8 cellular contexts compared by ENCODE assay signal in the genomic region with DNA sequence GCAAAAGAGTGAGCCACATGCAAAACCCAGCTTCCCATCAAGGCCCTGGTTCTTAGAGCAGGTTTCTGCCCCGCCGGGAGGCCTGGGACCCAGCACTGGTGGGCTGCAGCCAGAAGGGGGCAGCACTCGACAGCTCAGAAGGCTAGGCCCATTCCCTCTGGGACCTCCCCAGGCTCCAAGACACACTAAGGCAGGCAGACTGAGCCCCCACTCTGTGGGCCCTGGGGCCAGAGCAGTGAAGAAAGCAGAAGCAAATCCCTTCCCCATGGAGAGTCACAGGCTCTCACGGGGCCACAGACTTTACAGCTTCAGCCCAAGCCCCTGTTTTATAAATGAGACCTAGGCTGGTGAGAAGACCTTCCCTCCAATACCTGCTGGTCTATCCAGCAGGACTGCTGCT.
A peak's percentile ranks its signal among the peaks of the same experiment; 100 is the strongest.
DNase-seq lines count a peak whose midpoint lies in the region; ATAC-seq, FAIRE-seq and TF ChIP-seq lines count a peak whose summit lies in the region.

No MANE protein-coding gene starts in this region.

- H4K91ac ChIP-seq in trophoblast cell (ENCODE audit: low read depth, low read length), result no peak overlapping the region

- DNase-seq in GM03348 (ENCODE audit: low spot score) (peak; percentile 90), HuH-7.5 (ENCODE audit: low spot score) (peak; percentile 23), RWPE1 (ENCODE audit: low spot score) (peak; percentile 55), glutamatergic neuron (peak; percentile 95), trophoblast cell (peak; percentile 61 to 88), urothelium cell line (ENCODE audit: low spot score) (peak; percentile 60)
- DNase-seq in activated effector memory CD4-positive, alpha-beta T cell treated with Interleukin-2 at 50 U/mL for 16 hours, result peak; percentile 29

- no CpG with 5 or more reads among the region's 4 CpGs for WGBS in trophoblast cell (ENCODE audit: extremely low coverage, insufficient coverage, insufficient read length)

- H3K4me1 Mint-ChIP-seq in glutamatergic neuron (ENCODE audit: low read depth, unreplicated experiment), result no peaks in the 10 kb centered on the region

- H4K8ac ChIP-seq in trophoblast cell (ENCODE audit: low read depth, low read length), result no peak overlapping the region

- H2AFZ ChIP-seq in trophoblast cell (ENCODE audit: insufficient read depth, low read length, poor library complexity), result no peak overlapping the region

- H3K27ac ChIP-seq in RWPE1 (no peak overlapping the region), trophoblast cell (ENCODE audit: low read depth, low read length) (no peak overlapping the region)

- H2AK5ac ChIP-seq in trophoblast cell (ENCODE audit: low read length), result no peak overlapping the region

- no peaks in the 10 kb centered on the region for H3K36me3 ChIP-seq in trophoblast cell (ENCODE audit: control insufficient read depth in 1 of 2, insufficient read depth in 2 of 2, low read length in 2 of 2)

- H3K9me3 Mint-ChIP-seq in glutamatergic neuron (ENCODE audit: unreplicated experiment), result peaks cover 2% of the 10 kb centered on the region

- peak; percentile 96 for ATAC-seq in GM21717 (IDR thresholded peaks at IDR 0.05; ENCODE audit: unreplicated experiment)

- no peak overlapping the region for H3K4me3 Mint-ChIP-seq in glutamatergic neuron (ENCODE audit: unreplicated experiment)

- H3K27ac Mint-ChIP-seq in glutamatergic neuron (ENCODE audit: unreplicated experiment), result no peak overlapping the region

- no peaks in the 10 kb centered on the region for H3K36me3 Mint-ChIP-seq in glutamatergic neuron (ENCODE audit: unreplicated experiment)

- H4K12ac ChIP-seq in trophoblast cell (ENCODE audit: low read depth, low read length), result no peak overlapping the region

- no peak overlapping the region for H3K4ac ChIP-seq in trophoblast cell (ENCODE audit: low read depth, low read length)

- H3K79me2 ChIP-seq in trophoblast cell (ENCODE audit: control insufficient read depth, insufficient read depth, low read length, poor library complexity), result no peaks in the 10 kb centered on the region

- H3K4me1 ChIP-seq in trophoblast cell (ENCODE audit: control insufficient read depth in 1 of 2, insufficient read depth in 2 of 2, low read length in 2 of 2), result no peaks in the 10 kb centered on the region

- H3K79me1 ChIP-seq in trophoblast cell (ENCODE audit: low read length), result no peaks in the 10 kb centered on the region

- no peaks in the 10 kb centered on the region for H3K9me3 ChIP-seq in trophoblast cell (ENCODE audit: insufficient read depth, low read depth, low read length)

- H3K23ac ChIP-seq in trophoblast cell (ENCODE audit: low read length), result no peak overlapping the region

- POLR2A ChIA-PET in RWPE1 (lab: Yijun Ruan, JAX; ENCODE audit: low non-redundant PET), result no interaction called here

- H2BK5ac ChIP-seq in trophoblast cell (ENCODE audit: low read depth, low read length, poor library complexity), result no peak overlapping the region

- peak; percentile 82 for TF ChIP-seq CTCF in RWPE1 (conservative IDR thresholded peaks at IDR 0.05; ENCODE audit: low read depth)
- TF ChIP-seq CTCF in glutamatergic neuron (IDR thresholded peaks at IDR 0.05; ENCODE audit: partially characterized antibody, unreplicated experiment), result peak; percentile 91

- no peak overlapping the region for H3K4me3 ChIP-seq in trophoblast cell (ENCODE audit: low read depth, low read length)

- H3K27me3 ChIP-seq in trophoblast cell (ENCODE audit: insufficient read depth, low read length), result no peaks in the 10 kb centered on the region

- H2BK12ac ChIP-seq in trophoblast cell (ENCODE audit: low read length), result no peak overlapping the region

- no peaks in the 10 kb centered on the region for H3K27me3 Mint-ChIP-seq in glutamatergic neuron (ENCODE audit: unreplicated experiment)

- H3K14ac ChIP-seq in trophoblast cell (ENCODE audit: low read length), result no peak overlapping the region

- no peak overlapping the region for H3K4me2 ChIP-seq in trophoblast cell (ENCODE audit: low read length)

- no peak overlapping the region for H3K9ac ChIP-seq in trophoblast cell (ENCODE audit: low read length)

- CTCF ChIA-PET in RWPE1 (lab: Yijun Ruan, JAX), result interaction anchor here (0.6 to 2.2 kb wide), 28 partner anchors 9 to 723 kb away, joined by 3 to 35 read pairs (median 3); no protein-coding TSS in a partner anchor

- no peak for FAIRE-seq in urothelium cell line (lab: Jason Lieb, UNC)

- H2BK120ac ChIP-seq in trophoblast cell (ENCODE audit: insufficient read depth, low read length, poor library complexity), result no peak overlapping the region

- H3K18ac ChIP-seq in trophoblast cell (ENCODE audit: low read length), result no peak overlapping the region

Comparison
In these comparisons a context has a peak if more than half of its experiments do, and no peak if none do; other contexts are left out.
1. DNase-seq: peak in every context shown above with its lines; median percentile 95 in glutamatergic neuron; 90 in GM03348; 74 in trophoblast cell; 60 in urothelium cell line; 55 in RWPE1; 29 in activated effector memory CD4-positive, alpha-beta T cell treated with Interleukin-2 at 50 U/mL for 16 hours; 23 in HuH-7.5.